Comparison of ENCODE assay signal across 10 cellular contexts in genomic region chr6:24547243-24547642, GRCh38. TPM values are rescaled to one million over a fixed set of nuclear protein-coding genes. Genes with fewer than 3 reads are reported as not detected.
DNase-seq lines count a peak whose midpoint lies in the region; ATAC-seq and TF ChIP-seq lines count a peak whose summit lies in the region.
"Had no signal": no experiment of that assay in that cellular context is flagged by ENCODE, and none has a peak within 500 bp of the region (broad histone marks: within the 10 kb centered on the region; RNA-seq: fewer than 3 reads in every experiment).

No MANE protein-coding gene starts in this region.

- 34 to 40% methylated on average over 8 to 12 of the region's 12 CpGs for WGBS in endodermal cell (ENCODE audit: insufficient coverage in 1 of 2, insufficient read length in 1 of 2), 2 experiments
- WGBS in sigmoid colon, 2 donors, result 46 to 82% methylated on average over 12 of the region's 12 CpGs

- H3K36me3 ChIP-seq in BE2C (no peaks in the 10 kb centered on the region), endodermal cell (ENCODE audit: control insufficient read depth, insufficient read depth, low read length) (no peaks in the 10 kb centered on the region), sigmoid colon (no peaks in the 10 kb centered on the region)

- intact Hi-C loops in sigmoid colon (cut with DNase I), result no loop called here

- no peak for ATAC-seq in HG03439 (IDR thresholded peaks at IDR 0.05; ENCODE audit: unreplicated experiment)

- no peak overlapping the region for H3K27ac Mint-ChIP-seq in endodermal cell
- H3K27ac Mint-ChIP-seq: natural killer cell treated with Interleukin-12 subunit alpha and Interleukin-12 subunit beta and Interleukin-15 and Interleukin-18, amount 100 ng/mL, for 72 hours had no signal

- peaks cover 9% of the 10 kb centered on the region for H3K4me1 Mint-ChIP-seq in endodermal cell
- H3K4me1 Mint-ChIP-seq: central memory CD8-positive, alpha-beta T cell had no signal

- TF ChIP-seq CTCF in BE2C (IDR thresholded peaks at IDR 0.05; ENCODE audit: low read depth, low read length) (peak; percentile 22; the same call in 1 of the 2 replicates), endodermal cell (conservative IDR thresholded peaks at IDR 0.05) (peak; percentile 54), sigmoid colon (IDR thresholded peaks at IDR 0.05) (no peak)

- H3K27ac ChIP-seq in endodermal cell (ENCODE audit: low read depth, low read length), result no peak overlapping the region
- H3K27ac ChIP-seq in sigmoid colon, result no peak overlapping the region

- H3K9ac ChIP-seq in endodermal cell (ENCODE audit: extremely low read depth, low read length, poor library complexity, severe bottlenecking), result no peak overlapping the region

- TF ChIP-seq POLR2A in sigmoid colon (IDR thresholded peaks at IDR 0.05), result no peak

- H3K4me3 Mint-ChIP-seq in endodermal cell, result no peak overlapping the region
- H3K4me3 Mint-ChIP-seq: central memory CD8-positive, alpha-beta T cell; natural killer cell treated with Interleukin-12 subunit alpha and Interleukin-12 subunit beta and Interleukin-15 and Interleukin-18, amount 100 ng/mL, for 72 hours had no signal

- TF ChIP-seq EP300 in sigmoid colon (IDR thresholded peaks at IDR 0.05), result no peak

- no peak overlapping the region for H3K4me3 ChIP-seq in BE2C (ENCODE audit: low read depth, low read length)
- H3K4me3 ChIP-seq in endodermal cell (ENCODE audit: low read length), result no peak overlapping the region
- no peak overlapping the region for H3K4me3 ChIP-seq in sigmoid colon

- H3K9me3 Mint-ChIP-seq in endodermal cell, result no peaks in the 10 kb centered on the region
- H3K9me3 Mint-ChIP-seq: central memory CD8-positive, alpha-beta T cell; natural killer cell treated with Interleukin-12 subunit alpha and Interleukin-12 subunit beta and Interleukin-15 and Interleukin-18, amount 100 ng/mL, for 72 hours had no signal

- peak; percentile 20 for DNase-seq in BE2C
- DNase-seq in HEK293T (ENCODE audit: extremely low spot score), result peak; percentile 56
- DNase-seq in activated CD4-positive, alpha-beta T cell treated with anti-CD3 and anti-CD28 coated beads for 1 hour, result peak; percentile 10
- DNase-seq in endodermal cell, result peak; percentile 88
- no peak for DNase-seq in LoVo (ENCODE audit: low spot score)
- no peak for DNase-seq in NCI-H345 treated with DMSO at 0.1 percent for 48 hours (lab: John Stamatoyannopoulos, UW; ENCODE audit: unreplicated experiment)
- no peak for DNase-seq in sigmoid colon

- CTCF ChIA-PET in HEK293T (lab: Yijun Ruan, JAX), result interaction anchor here (0.8 to 1.5 kb wide), 3 partner anchors 11 to 34 kb away, joined by 3 to 5 read pairs (median 4); no protein-coding TSS in a partner anchor

- POLR2A ChIA-PET in HEK293T (lab: Yijun Ruan, JAX), result no interaction called here

- H3K9me3 ChIP-seq in BE2C, result no peaks in the 10 kb centered on the region
- peaks cover 5% of the 10 kb centered on the region for H3K9me3 ChIP-seq in endodermal cell (ENCODE audit: control insufficient read depth, low read length)
- H3K9me3 ChIP-seq in sigmoid colon, result no peaks in the 10 kb centered on the region

- peaks cover 7% of the 10 kb centered on the region for H3K27me3 Mint-ChIP-seq in endodermal cell (ENCODE audit: insufficient read depth)

- H3K36me3 Mint-ChIP-seq in endodermal cell (ENCODE audit: low read depth), result no peaks in the 10 kb centered on the region
- H3K36me3 Mint-ChIP-seq: natural killer cell treated with Interleukin-12 subunit alpha and Interleukin-12 subunit beta and Interleukin-15 and Interleukin-18, amount 100 ng/mL, for 72 hours had no signal

- no peaks in the 10 kb centered on the region for H3K27me3 ChIP-seq in BE2C
- peaks cover 8% of the 10 kb centered on the region for H3K27me3 ChIP-seq in endodermal cell (ENCODE audit: control insufficient read depth, insufficient read depth, low read length, poor library complexity, severe bottlenecking)
- peaks cover 0 to 6% (median 0%) of the 10 kb centered on the region in 3 donors for H3K27me3 ChIP-seq in sigmoid colon

- H3K4me1 ChIP-seq in BE2C, result peaks cover 7% of the 10 kb centered on the region
- H3K4me1 ChIP-seq in endodermal cell (ENCODE audit: control insufficient read depth, insufficient read depth, low read length), result no peaks in the 10 kb centered on the region
- H3K4me1 ChIP-seq in sigmoid colon, result no peaks in the 10 kb centered on the region

TF ChIP-seq in HEK293T, 16 proteins besides CTCF, POLR2A, EP300 and RAD21:
- TF ChIP-seq ZNF384 (IDR thresholded peaks at IDR 0.05) (no peak), FOXM1 (IDR thresholded peaks at IDR 0.05; ENCODE audit: borderline replicate concordance) (no peak), FOXA1 (IDR thresholded peaks at IDR 0.05) (no peak)
- TF ChIP-seq, protein P1, sequence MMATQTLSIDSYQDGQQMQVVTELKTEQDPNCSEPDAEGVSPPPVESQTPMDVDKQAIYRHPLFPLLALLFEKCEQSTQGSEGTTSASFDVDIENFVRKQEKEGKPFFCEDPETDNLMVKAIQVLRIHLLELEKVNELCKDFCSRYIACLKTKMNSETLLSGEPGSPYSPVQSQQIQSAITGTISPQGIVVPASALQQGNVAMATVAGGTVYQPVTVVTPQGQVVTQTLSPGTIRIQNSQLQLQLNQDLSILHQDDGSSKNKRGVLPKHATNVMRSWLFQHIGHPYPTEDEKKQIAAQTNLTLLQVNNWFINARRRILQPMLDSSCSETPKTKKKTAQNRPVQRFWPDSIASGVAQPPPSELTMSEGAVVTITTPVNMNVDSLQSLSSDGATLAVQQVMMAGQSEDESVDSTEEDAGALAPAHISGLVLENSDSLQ (IDR thresholded peaks at IDR 0.05), result peak; percentile 94

RNA-seq across cellular contexts. Expression of gene ALDH5A1, which starts 52.5 kb away (rescaled TPM):
- polyA plus RNA-seq in BE2C (2012; ENCODE audit: insufficient read depth, insufficient read length, low read depth), result 3.3 TPM
- 1 to 10 TPM; 7.1 to 9.6 TPM for total RNA-seq in endodermal cell
- 8.7 TPM for polyA plus RNA-seq in endodermal cell (2013, experiment 1 of 2)
- 8.7 TPM for polyA plus RNA-seq in endodermal cell (2013, experiment 2 of 2)
- total RNA-seq in sigmoid colon, result 1 to 10 TPM; 2.6 to 5.0 (median 2.9) TPM
- polyA plus RNA-seq in sigmoid colon, result 1 to 10 TPM; 2.4 to 4.5 (median 2.8) TPM

RNA-seq across cellular contexts. Expression of gene GPLD1, which starts 57.9 kb away (rescaled TPM):
- 1.7 TPM for polyA plus RNA-seq in BE2C (2012; ENCODE audit: insufficient read depth, insufficient read length, low read depth)
- total RNA-seq in endodermal cell (1 to 10 TPM; 5.3 to 7.5 TPM), sigmoid colon (1 to 10 TPM; 4.8 to 7.2 (median 5.6) TPM)
- 1.7 TPM for polyA plus RNA-seq in endodermal cell (2013, experiment 1 of 2)
- polyA plus RNA-seq in endodermal cell (2013, experiment 2 of 2), result 1.7 TPM
- polyA plus RNA-seq in sigmoid colon, result under 1 TPM in 2 of 3 donors, not detected in 1; 0.52 to 0.60 TPM

Comparison
In these comparisons a context has a peak if more than half of its experiments do, and no peak if none do; other contexts are left out.
1. DNase-seq: peak in BE2C (single experiment), HEK293T (single experiment), activated CD4-positive, alpha-beta T cell treated with anti-CD3 and anti-CD28 coated beads for 1 hour (single experiment) and endodermal cell (single experiment); none in LoVo (single experiment), NCI-H345 treated with DMSO at 0.1 percent for 48 hours (single experiment) and sigmoid colon (single experiment).
2. CTCF ChIP-seq: peak in BE2C (single experiment) and endodermal cell (single experiment); none in sigmoid colon (0 of 4).